8 cellular contexts compared by ENCODE assay signal in the genomic region with DNA sequence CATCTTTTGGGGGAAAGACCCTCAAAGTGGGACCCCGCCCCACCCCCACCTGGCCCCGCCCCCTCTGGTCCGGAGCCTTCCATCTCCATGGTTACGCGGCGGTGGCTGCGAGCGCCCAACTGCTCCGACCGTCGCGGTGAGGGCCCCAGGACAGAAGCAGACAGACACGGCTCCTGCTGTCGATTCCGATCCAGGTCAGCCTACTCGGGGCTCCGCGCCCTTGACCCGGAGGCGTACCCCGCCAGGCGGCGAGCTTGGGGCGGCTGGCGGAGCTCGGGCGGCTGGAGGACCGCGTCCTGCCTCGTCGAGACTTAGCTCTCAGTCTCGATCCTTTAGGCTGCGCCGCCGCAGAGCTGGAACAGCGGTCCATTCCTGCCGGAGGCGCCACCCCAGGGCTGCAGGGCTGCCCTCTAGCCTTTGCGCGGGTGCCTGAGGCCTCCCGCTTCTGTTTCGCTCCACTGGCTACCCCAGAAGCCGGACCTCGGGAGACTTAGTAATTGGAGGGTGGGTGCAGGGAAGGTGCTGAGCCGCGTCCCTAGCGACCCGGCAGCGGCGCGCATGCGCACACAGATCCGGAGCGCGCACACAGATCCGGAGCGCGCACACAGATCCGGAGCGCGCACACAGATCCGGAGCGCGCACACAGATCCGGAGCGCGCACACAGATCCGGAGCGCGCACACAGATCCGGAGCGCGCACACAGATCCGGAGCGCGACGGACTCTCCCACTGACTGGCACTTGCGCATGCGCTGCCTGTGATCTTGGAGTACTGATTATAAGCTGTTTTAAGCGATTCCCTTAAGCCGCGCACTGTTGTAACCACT. TPM values are rescaled to one million over a fixed set of nuclear protein-coding genes. Genes with fewer than 3 reads are reported as not detected.
DNase-seq lines count a peak whose midpoint lies in the region; ATAC-seq and TF ChIP-seq lines count a peak whose summit lies in the region.

A gene with protein sequence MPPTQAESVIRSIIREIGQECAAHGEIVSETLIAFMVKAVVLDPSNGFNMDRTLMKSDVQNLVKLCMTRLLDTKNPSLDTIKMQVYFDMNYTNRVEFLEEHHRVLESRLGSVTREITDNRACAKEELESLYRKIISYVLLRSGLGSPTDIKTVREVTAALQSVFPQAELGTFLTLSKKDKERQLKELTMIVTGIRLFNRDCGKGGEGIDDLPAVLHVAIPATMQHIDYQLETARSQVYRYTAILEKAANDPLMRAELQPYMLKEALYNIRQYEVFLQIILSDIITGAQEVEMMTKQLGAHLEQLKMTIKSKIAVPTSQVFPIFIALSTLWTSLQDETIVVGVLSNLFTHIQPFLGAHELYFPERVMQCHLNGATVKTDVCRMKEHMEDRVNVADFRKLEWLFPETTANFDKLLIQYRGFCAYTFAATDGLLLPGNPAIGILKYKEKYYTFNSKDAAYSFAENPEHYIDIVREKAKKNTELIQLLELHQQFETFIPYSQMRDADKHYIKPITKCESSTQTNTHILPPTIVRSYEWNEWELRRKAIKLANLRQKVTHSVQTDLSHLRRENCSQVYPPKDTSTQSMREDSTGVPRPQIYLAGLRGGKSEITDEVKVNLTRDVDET (plus strand): TSS at position 77 of the 825 bp plus-strand sequence. CDS start 1,868 bp downstream, outside the sequence.

- DNase-seq in AG10803 (ENCODE audit: low read depth) (peak; percentile 82), NCI-H345 (lab: John Stamatoyannopoulos, UW) (peak; percentile 86), cerebellum (ENCODE audit: low spot score) (peak; percentile 86), kidney glomerular epithelial cell (lab: John Stamatoyannopoulos, UW) (peak; percentile 83)
- peak; percentile 69 for DNase-seq in activated CD4-positive, alpha-beta T cell treated with anti-CD3 and anti-CD28 coated beads for 1 hour
- DNase-seq in stimulated activated CD4-positive, alpha-beta T cell treated with anti-CD3 and anti-CD28 coated beads, Interleukin-15, amount 100 ng/mL, for 24 hours = peak; percentile 85

- ATAC-seq in GM19023 (IDR thresholded peaks at IDR 0.05; ENCODE audit: unreplicated experiment) = peak; percentile 86
- peak; percentile 85 for ATAC-seq in HG03280 (IDR thresholded peaks at IDR 0.05; ENCODE audit: unreplicated experiment)

- H3K4me3 ChIP-seq in AG10803 (ENCODE audit: low read length) = peak within 1 kb of the TSS; percentile 85

- TF ChIP-seq CTCF in AG10803 (conservative IDR thresholded peaks at IDR 0.05; ENCODE audit: low read length) = no peak; the same call in 1 of the 2 replicates

RNA-seq across cellular contexts. Expression of the gene that starts here (rescaled TPM):
- total RNA-seq in cerebellum = 6.5 TPM

Comparison
In these comparisons a context has a peak if more than half of its experiments do, and no peak if none do; other contexts are left out.
1. Peak in every context shown above with its lines: DNase-seq, ATAC-seq and H3K4me3 ChIP-seq.